Comparison of ENCODE assay signal across 32 cellular contexts in genomic region chrX:143663755-143664154, GRCh38. TPM values are rescaled to one million over a fixed set of nuclear protein-coding genes. Genes with fewer than 3 reads are reported as not detected.
"Had no signal": no experiment of that assay in that cellular context is flagged by ENCODE, and none has a peak within 500 bp of the region (broad histone marks: within the 10 kb centered on the region; RNA-seq: fewer than 3 reads in every experiment).

No MANE protein-coding gene starts in this region.

- H3K27me3 ChIP-seq: foreskin keratinocyte, gastroesophageal sphincter, hepatocyte, left lung, neural progenitor cell, sigmoid colon, transverse colon, vagina had no signal

- H2AFZ ChIP-seq: hepatocyte, neural progenitor cell, parathyroid adenoma had no signal

- H3K27me3 Mint-ChIP-seq: naive thymus-derived CD4-positive, alpha-beta T cell; stimulated activated memory B cell treated with anti-CD40 and anti-IgM and Interleukin-4, amounts not matched to agents 10 μg/mL and 1 μg/mL and 100 μg/mL, for 72 hours had no signal

- H3K9ac ChIP-seq: neural progenitor cell, parathyroid adenoma had no signal

- H3K9me3 ChIP-seq: gastroesophageal sphincter, heart left ventricle, left lung, prostate gland, sigmoid colon, spleen, transverse colon, vagina had no signal

- H3K9me3 Mint-ChIP-seq: nephron; neural progenitor cell; stimulated activated memory B cell treated with anti-CD40 and anti-IgM and Interleukin-4, amounts not matched to agents 10 μg/mL and 1 μg/mL and 100 μg/mL, for 72 hours had no signal

- H3K36me3 ChIP-seq: gastroesophageal sphincter, heart left ventricle, left lung, neural progenitor cell, prostate gland, sigmoid colon, spleen, transverse colon, vagina had no signal

- H3K27ac Mint-ChIP-seq: naive thymus-derived CD4-positive, alpha-beta T cell; nephron; neural progenitor cell; stimulated activated memory B cell treated with anti-CD40 and anti-IgM and Interleukin-4, amounts not matched to agents 10 μg/mL and 1 μg/mL and 100 μg/mL, for 72 hours had no signal

- H3K27ac ChIP-seq: dorsolateral prefrontal cortex, epithelial cell of prostate, foreskin keratinocyte, gastroesophageal sphincter, heart left ventricle, hepatocyte, left lung, neural progenitor cell, parathyroid adenoma, prostate gland, sigmoid colon, skin epidermis, spleen, transverse colon, vagina had no signal

- ATAC-seq: esophagus mucosa; foreskin keratinocyte; gastroesophageal sphincter; heart left ventricle; left cardiac atrium; left lung; naive thymus-derived CD4-positive, alpha-beta T cell; right cardiac atrium; stimulated activated memory B cell treated with anti-CD40 and anti-IgM and Interleukin-4, amounts not matched to agents 10 μg/mL and 1 μg/mL and 100 μg/mL, for 72 hours; stimulated activated naive CD8-positive, alpha-beta T cell treated with anti-CD3 and anti-CD28 coated beads, Interleukin-15, Interleukin-2, amounts not matched to agents 100 U/mL and 50 U/mL, for 24 hours had no signal

- H3K79me2 ChIP-seq: hepatocyte, parathyroid adenoma had no signal

- H3K4me3 Mint-ChIP-seq: naive thymus-derived CD4-positive, alpha-beta T cell; nephron; neural progenitor cell; stimulated activated memory B cell treated with anti-CD40 and anti-IgM and Interleukin-4, amounts not matched to agents 10 μg/mL and 1 μg/mL and 100 μg/mL, for 72 hours had no signal

- DNase-seq: effector CD4-positive, alpha-beta T cell; foreskin keratinocyte; heart left ventricle; left cardiac atrium; left lung; midbrain; naive thymus-derived CD4-positive, alpha-beta T cell; right cardiac atrium; sigmoid colon; spleen; stimulated activated CD4-positive, alpha-beta T cell treated with anti-CD3 and anti-CD28 coated beads, Interleukin-4, amount 100 ng/mL, for 4 hours; stimulated activated naive CD8-positive, alpha-beta T cell treated with anti-CD3 and anti-CD28 coated beads, Interleukin-15, Interleukin-2, amounts not matched to agents 100 U/mL and 50 U/mL, for 24 hours; transverse colon had no signal

- H3K4me3 ChIP-seq: dorsolateral prefrontal cortex, gastroesophageal sphincter, heart left ventricle, hepatocyte, left lung, neural progenitor cell, prostate gland, sigmoid colon, skin epidermis, spleen, transverse colon, vagina had no signal

- H3K4me1 Mint-ChIP-seq: naive thymus-derived CD4-positive, alpha-beta T cell; neural progenitor cell; stimulated activated memory B cell treated with anti-CD40 and anti-IgM and Interleukin-4, amounts not matched to agents 10 μg/mL and 1 μg/mL and 100 μg/mL, for 72 hours had no signal

- H3K4me1 ChIP-seq: foreskin keratinocyte, gastroesophageal sphincter, heart left ventricle, left lung, parathyroid adenoma, prostate gland, sigmoid colon, spleen, transverse colon, vagina had no signal

- H3K4me2 ChIP-seq: hepatocyte, neural progenitor cell had no signal

- H3K36me3 Mint-ChIP-seq: naive thymus-derived CD4-positive, alpha-beta T cell; neural progenitor cell; stimulated activated memory B cell treated with anti-CD40 and anti-IgM and Interleukin-4, amounts not matched to agents 10 μg/mL and 1 μg/mL and 100 μg/mL, for 72 hours had no signal

RNA-seq across cellular contexts. Expression of gene SLITRK4, which starts 27.9 kb away (rescaled TPM):
- total RNA-seq: foreskin keratinocyte had no signal
- polyA plus RNA-seq: foreskin keratinocyte; naive thymus-derived CD4-positive, alpha-beta T cell had no signal

RNA-seq across cellular contexts. Expression of gene SPANXN2, which starts 56.8 kb away (rescaled TPM):
- total RNA-seq: dorsolateral prefrontal cortex; esophagus mucosa; foreskin keratinocyte; gastroesophageal sphincter; heart left ventricle; hepatocyte; kidney epithelial cell; left cardiac atrium; left lung; lower leg skin; lung microvascular endothelial cell; mucosa of gallbladder; naive thymus-derived CD4-positive, alpha-beta T cell; osteoblast; right cardiac atrium; sigmoid colon; spleen; transverse colon; ureter; vagina had no signal
- polyA plus RNA-seq: foreskin keratinocyte; heart left ventricle; hepatocyte; naive thymus-derived CD4-positive, alpha-beta T cell; right cardiac atrium; sigmoid colon; spleen; thymus had no signal
